Comparison of ENCODE assay signal across 8 cellular contexts in the genomic region with DNA sequence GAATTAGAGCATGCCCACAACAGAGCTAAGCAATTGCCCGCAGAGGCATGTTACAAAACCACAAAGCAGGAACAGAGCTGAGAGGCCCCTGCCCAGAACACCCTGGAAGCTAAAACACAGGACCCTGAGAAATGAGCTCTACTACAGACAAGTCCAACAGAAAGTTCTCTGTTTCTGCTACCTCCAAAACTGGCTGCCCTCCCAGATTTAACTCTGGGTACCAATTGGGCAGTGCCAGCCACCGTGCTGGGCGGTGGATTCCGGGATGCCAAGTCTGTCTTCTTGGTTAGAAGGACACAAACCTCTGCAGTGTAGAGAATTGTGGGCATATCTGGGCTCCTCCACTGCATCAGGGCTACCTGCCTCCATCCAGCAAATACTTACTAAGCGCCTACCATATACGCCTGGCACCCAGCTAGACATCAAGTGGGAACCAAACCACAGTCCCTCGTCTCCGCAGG. TPM values are rescaled to one million over a fixed set of nuclear protein-coding genes. Genes with fewer than 3 reads are reported as not detected.
DNase-seq lines count a peak whose midpoint lies in the region; ATAC-seq and TF ChIP-seq lines count a peak whose summit lies in the region.

No MANE protein-coding gene starts in this region.

- H3K9me3 ChIP-seq in vagina: no peaks in the 10 kb centered on the region

- H3K79me2 ChIP-seq in mesendoderm (ENCODE audit: control insufficient read depth, insufficient read depth, low read length): peaks cover 1% of the 10 kb centered on the region

- no peak overlapping the region for H2AK5ac ChIP-seq in mesendoderm (ENCODE audit: low read length)

- H2BK15ac ChIP-seq in mesendoderm (replicated peaks; ENCODE audit: low read depth): no peak overlapping the region

- peak overlapping the region; percentile 82 for H3K9ac ChIP-seq in mesendoderm (ENCODE audit: low read length)

- H3K27me3 Mint-ChIP-seq in brain: peaks cover 21% of the 10 kb centered on the region

- peaks cover 5% of the 10 kb centered on the region for H3K79me1 ChIP-seq in mesendoderm (ENCODE audit: low read length)

- H3K27ac ChIP-seq in mesendoderm (ENCODE audit: low read depth, low read length) (no peak overlapping the region), vagina (peak overlapping the region; percentile 71)

- DNase-seq in AG09309 (ENCODE audit: low read depth) (no peak), KG1 (lab: John Stamatoyannopoulos, UW) (peak; percentile 26), mesendoderm (no peak), vagina (ENCODE audit: extremely low spot score in 2 of 2) (no peak), AG20443 (ENCODE audit: low spot score) (no peak), NCI-H1417 (lab: John Stamatoyannopoulos, UW) (no peak)

- H3K23ac ChIP-seq in mesendoderm (ENCODE audit: low read length): no peak overlapping the region

- intact Hi-C loops in vagina (cut with DNase I): loop anchor here (5.0 kb wide), 1 partner anchor 218 kb away; no protein-coding TSS in a partner anchor

- no peak overlapping the region for H3K4ac ChIP-seq in mesendoderm (ENCODE audit: low read depth, low read length)

- no peak overlapping the region for H2BK120ac ChIP-seq in mesendoderm (ENCODE audit: low read depth, low read length)

- H3K4me1 ChIP-seq in mesendoderm (ENCODE audit: control insufficient read depth, low read depth, low read length) (no peaks in the 10 kb centered on the region), vagina (peaks cover 26% of the 10 kb centered on the region)

- no peak for TF ChIP-seq POLR2A in vagina (IDR thresholded peaks at IDR 0.05)

- H3K4me3 Mint-ChIP-seq in brain: peak overlapping the region; percentile 86 to 89 (median 88)

- H3K4me2 ChIP-seq in mesendoderm (ENCODE audit: low read length): peak overlapping the region; percentile 93

- H3K36me3 Mint-ChIP-seq in brain: peaks cover 3% of the 10 kb centered on the region

- H3K27me3 ChIP-seq in mesendoderm (ENCODE audit: insufficient read depth, low read length, poor library complexity) (no peaks in the 10 kb centered on the region), vagina (no peaks in the 10 kb centered on the region)

- peak overlapping the region; percentile 92 for H3K56ac ChIP-seq in mesendoderm (ENCODE audit: low read length)

- H3K4me1 Mint-ChIP-seq in brain: peaks cover 37% of the 10 kb centered on the region

- H3K4me3 ChIP-seq in AG09309 (ENCODE audit: control insufficient read depth, low read depth, low read length) (peak overlapping the region; percentile 74), mesendoderm (ENCODE audit: low read length) (peak overlapping the region; percentile 59), vagina (peak overlapping the region; percentile 62 to 98)

- no peak overlapping the region for H2BK5ac ChIP-seq in mesendoderm (ENCODE audit: low read length)

- H4K8ac ChIP-seq in mesendoderm (ENCODE audit: low read depth, low read length): no peak overlapping the region

- no peaks in the 10 kb centered on the region for H3K9me3 Mint-ChIP-seq in brain

- no peak for TF ChIP-seq CTCF in AG09309 (IDR thresholded peaks at IDR 0.05; ENCODE audit: control insufficient read depth, insufficient read depth, low read depth, low read length, missing control alignments)
- TF ChIP-seq CTCF in brain (conservative IDR thresholded peaks at IDR 0.05): no peak
- no peak for TF ChIP-seq CTCF in vagina (IDR thresholded peaks at IDR 0.05)

- no peaks in the 10 kb centered on the region for H3K36me3 ChIP-seq in mesendoderm (ENCODE audit: control insufficient read depth, insufficient read depth, low read length)
- no peaks in the 10 kb centered on the region for H3K36me3 ChIP-seq in vagina

- no CpG with 5 or more reads among the region's 8 CpGs for WGBS in mesendoderm (ENCODE audit: extremely low coverage, insufficient coverage, low lambda C conversion rate)

- H4K5ac ChIP-seq in mesendoderm (ENCODE audit: low read length): no peak overlapping the region

- ATAC-seq in GM19467 (IDR thresholded peaks at IDR 0.05; ENCODE audit: unreplicated experiment): no peak

- H3K27ac Mint-ChIP-seq in brain: peak overlapping the region; percentile 42 to 70 (median 62)

- no peak overlapping the region for H3K18ac ChIP-seq in mesendoderm (ENCODE audit: low read length)

RNA-seq across cellular contexts. Expression of a gene that starts 1.0 kb away (rescaled TPM):
- polyA plus RNA-seq in brain (ENCODE audit: insufficient read depth, low read depth, low replicate concordance): 34.3 TPM
- polyA plus RNA-seq in mesendoderm (2013, experiment 1 of 2): 16.1 TPM
- 16.3 TPM for polyA plus RNA-seq in mesendoderm (2013, experiment 2 of 2)
- total RNA-seq in vagina: 15.7 TPM

RNA-seq across cellular contexts. Expression of a gene that starts 55.9 kb away (rescaled TPM):
- 114 TPM for polyA plus RNA-seq in brain (ENCODE audit: insufficient read depth, low read depth, low replicate concordance)
- polyA plus RNA-seq in mesendoderm (2013, experiment 1 of 2): 150 TPM
- 159 TPM for polyA plus RNA-seq in mesendoderm (2013, experiment 2 of 2)
- total RNA-seq in vagina: 149 TPM
